Comparison of ENCODE assay signal across 1 cellular context in genomic region chr6:21808045-21808470, GRCh38.
A peak's percentile ranks its signal among the peaks of the same experiment; 100 is the strongest.
TF ChIP-seq lines count a peak whose summit lies in the region.

No MANE protein-coding gene starts in this region.

TF ChIP-seq in HEK293, 187 proteins besides CTCF, POLR2A, EP300 and RAD21 (continued from another document):
- TF ChIP-seq WT1 (tag by site-specific recombination; IDR thresholded peaks at IDR 0.05) (no peak), ZNF398 (tag by site-specific recombination; IDR thresholded peaks at IDR 0.05) (peak; percentile 48; the same call in 1 of the 2 replicates), KLF9 (tag by site-specific recombination; IDR thresholded peaks at IDR 0.05; ENCODE audit: low read depth) (0 out of 2 replicates have a peak, but pooled peaks have one; percentile 12), ZNF529 (tag by site-specific recombination; IDR thresholded peaks at IDR 0.05; ENCODE audit: insufficient replicate concordance) (no peak), ZSCAN16 (tag by site-specific recombination; IDR thresholded peaks at IDR 0.05) (no peak), ZBTB48 (tag by site-specific recombination; IDR thresholded peaks at IDR 0.05) (no peak), PATZ1 (tag by site-specific recombination; IDR thresholded peaks at IDR 0.05) (peak; percentile 21; the same call in 1 of the 2 replicates), ZNF513 (tag by site-specific recombination; IDR thresholded peaks at IDR 0.05) (no peak), KLF1 (tag by site-specific recombination; IDR thresholded peaks at IDR 0.05) (peak; percentile 77; the same call in 1 of the 2 replicates), OVOL3 (tag by site-specific recombination; IDR thresholded peaks at IDR 0.05) (no peak), ZNF112 (tag by site-specific recombination; IDR thresholded peaks at IDR 0.05) (no peak), GLIS2 (tag by site-specific recombination; IDR thresholded peaks at IDR 0.05) (peak; percentile 48), ZIC2 (tag by site-specific recombination; IDR thresholded peaks at IDR 0.05) (peak; percentile 85), ZFHX2 (tag by site-specific recombination; conservative IDR thresholded peaks at IDR 0.05) (peak; percentile 91)
